Comparison of ENCODE assay signal across 2 cellular contexts in genomic region chr10:93447019-93447418, GRCh38.
TF ChIP-seq lines count a peak whose summit lies in the region.

No MANE protein-coding gene starts in this region.

TF ChIP-seq in IMR-90, 13 proteins besides CTCF, POLR2A, EP300 and RAD21:
- no peak for TF ChIP-seq RFX5 (IDR thresholded peaks at IDR 0.05; ENCODE audit: low read depth, low read length)
- TF ChIP-seq, protein P1, sequence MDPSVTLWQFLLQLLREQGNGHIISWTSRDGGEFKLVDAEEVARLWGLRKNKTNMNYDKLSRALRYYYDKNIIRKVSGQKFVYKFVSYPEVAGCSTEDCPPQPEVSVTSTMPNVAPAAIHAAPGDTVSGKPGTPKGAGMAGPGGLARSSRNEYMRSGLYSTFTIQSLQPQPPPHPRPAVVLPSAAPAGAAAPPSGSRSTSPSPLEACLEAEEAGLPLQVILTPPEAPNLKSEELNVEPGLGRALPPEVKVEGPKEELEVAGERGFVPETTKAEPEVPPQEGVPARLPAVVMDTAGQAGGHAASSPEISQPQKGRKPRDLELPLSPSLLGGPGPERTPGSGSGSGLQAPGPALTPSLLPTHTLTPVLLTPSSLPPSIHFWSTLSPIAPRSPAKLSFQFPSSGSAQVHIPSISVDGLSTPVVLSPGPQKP (IDR thresholded peaks at IDR 0.05; ENCODE audit: borderline replicate concordance, low read depth, low read length) = no peak
TF ChIP-seq in IMR-90: peak in this region for 0.

TF ChIP-seq in H1, 55 proteins besides CTCF, POLR2A, EP300 and RAD21:
- TF ChIP-seq TAF7 (optimal IDR thresholded peaks at IDR 0.05; ENCODE audit: borderline replicate concordance, low read depth, low read length) (no peak), CBX5 (IDR thresholded peaks at IDR 0.05; ENCODE audit: low read depth, low read length) (no peak), CTBP2 (IDR thresholded peaks at IDR 0.05; ENCODE audit: borderline replicate concordance, insufficient read depth, insufficient read length, low read length) (no peak), CBX8 (IDR thresholded peaks at IDR 0.05; ENCODE audit: borderline replicate concordance, low read depth, low read length) (no peak), NRF1 (IDR thresholded peaks at IDR 0.05; ENCODE audit: low read depth, low read length) (no peak), HDAC2 (IDR thresholded peaks at IDR 0.05; ENCODE audit: borderline replicate concordance in 1 of 2, low read depth in 2 of 2, low read length in 2 of 2) (no peak), SRF (IDR thresholded peaks at IDR 0.05; ENCODE audit: low read depth, low read length) (no peak), EZH2 (IDR thresholded peaks at IDR 0.05; ENCODE audit: low read depth, low read length, severe bottlenecking) (no peak), KDM1A (IDR thresholded peaks at IDR 0.05; ENCODE audit: borderline replicate concordance, low read length) (no peak), TAF1 (IDR thresholded peaks at IDR 0.05; ENCODE audit: low read depth, low read length) (no peak), GTF2F1 (IDR thresholded peaks at IDR 0.05; ENCODE audit: borderline replicate concordance, low read depth, low read length) (no peak)
